Comparison of ENCODE assay signal across 22 cellular contexts in genomic region chr3:122930371-122930997, GRCh38.
A peak's percentile ranks its signal among the peaks of the same experiment; 100 is the strongest.
DNase-seq lines count a peak whose midpoint lies in the region; ATAC-seq, FAIRE-seq and TF ChIP-seq lines count a peak whose summit lies in the region.
"Had no signal": no experiment of that assay in that cellular context is flagged by ENCODE, and none has a peak within 500 bp of the region (broad histone marks: within the 10 kb centered on the region; RNA-seq: fewer than 3 reads in every experiment).

No MANE protein-coding gene starts in this region.

- intact Hi-C loops in HepG2 (cut with micrococcal nuclease; ENCODE audit: unreplicated experiment), result no loop called here
- intact Hi-C loops in right lobe of liver (cut with DNase I), result no loop called here

- H3K9me3 ChIP-seq in HepG2 (ENCODE audit: low read length) (no peaks in the 10 kb centered on the region), right lobe of liver (no peaks in the 10 kb centered on the region)
- H3K9me3 ChIP-seq: BLaER1, SJCRH30 had no signal

- H3K9ac ChIP-seq in HepG2 (ENCODE audit: insufficient read depth, low read depth, low read length), result no peak overlapping the region; the same call in 1 of the 2 replicates
- H3K9ac ChIP-seq: BLaER1 had no signal

- peak in 1 of 2 experiments; percentile 11; a peak in 1 of 4 replicates for TF ChIP-seq EP300 in HepG2 (IDR thresholded peaks at IDR 0.05; ENCODE audit: low read depth in 2 of 2, low read length in 2 of 2)
- TF ChIP-seq EP300 in HepG2 (CRISPR knock-in tag; IDR thresholded peaks at IDR 0.05; ENCODE audit: borderline replicate concordance), result no peak

- H3K36me3 Mint-ChIP-seq in neural crest cell (ENCODE audit: low read depth), result peaks cover 2% of the 10 kb centered on the region

- H3K79me2 ChIP-seq in HepG2 (ENCODE audit: insufficient read depth, low read length), result no peaks in the 10 kb centered on the region

- ATAC-seq in HepG2 (peak; percentile 58), right lobe of liver (no peak), HG02938 (IDR thresholded peaks at IDR 0.05; ENCODE audit: unreplicated experiment) (no peak), HG03097 (IDR thresholded peaks at IDR 0.05; ENCODE audit: low FRiP score, unreplicated experiment) (no peak)

- H3K4me1 Mint-ChIP-seq in neural crest cell, result peaks cover 3% of the 10 kb centered on the region

- H3K4me3 ChIP-seq in HepG2 (replicated peaks in 1 of 3; ENCODE audit: insufficient read depth in 1 of 3, low read depth in 2 of 3, low read length in 3 of 3) (peak overlapping the region in 2 of 3 experiments; percentile 41; a peak in 3 of 6 replicates), right lobe of liver (no peak overlapping the region)
- H3K4me3 ChIP-seq: BLaER1, SJCRH30 had no signal

- no peak overlapping the region for H3K4me3 Mint-ChIP-seq in neural crest cell
- H3K4me3 Mint-ChIP-seq: CD4-positive, alpha-beta T cell had no signal

- peak; percentile 28 for FAIRE-seq in HepG2 (lab: Jason Lieb, UNC)
- FAIRE-seq: A204.1, D721Med, H1 had no signal

- DNase-seq in HepG2 (ENCODE audit: low spot score), result peak; percentile 39
- DNase-seq in right lobe of liver, result no peak
- no peak for DNase-seq in epithelial cell of prostate (ENCODE audit: low read depth, low spot score)
- no peak for DNase-seq in neural crest cell (ENCODE audit: low read depth, low spot score)
- DNase-seq in DMS53 (lab: John Stamatoyannopoulos, UW), result no peak
- DNase-seq: CD4-positive, alpha-beta T cell; HCEC 1CT; Karpas-422; NCI-H1105; NCI-H1436 treated with DMSO at 0.1 percent for 48 hours; NCI-H187 treated with DMSO at 0.1 percent for 48 hours; NCI-H446; NCI-H524 treated with DMSO at 0.1 percent for 48 hours; NCI-H774; SJCRH30 had no signal

- TF ChIP-seq CTCF in HepG2 (CRISPR knock-in tag; IDR thresholded peaks at IDR 0.05) (no peak), right lobe of liver (IDR thresholded peaks at IDR 0.05) (no peak), neural crest cell (conservative IDR thresholded peaks at IDR 0.05) (no peak)

- no peak overlapping the region for H2AFZ ChIP-seq in HepG2 (ENCODE audit: low read length)

- H3K4me2 ChIP-seq in HepG2 (ENCODE audit: low read depth, low read length), result peak overlapping the region; percentile 72
- H3K4me2 ChIP-seq: BLaER1 had no signal

- H3K9me3 Mint-ChIP-seq in neural crest cell, result no peaks in the 10 kb centered on the region
- H3K9me3 Mint-ChIP-seq: CD4-positive, alpha-beta T cell had no signal

- H3K36me3 ChIP-seq in HepG2 (replicated peaks in 1 of 2; ENCODE audit: control insufficient read depth in 1 of 2, insufficient read depth in 2 of 2, low read length in 2 of 2), result no peaks in the 10 kb centered on the region
- H3K36me3 ChIP-seq in right lobe of liver, result no peaks in the 10 kb centered on the region
- H3K36me3 ChIP-seq: BLaER1, SJCRH30 had no signal

- H4K20me1 ChIP-seq in HepG2 (ENCODE audit: insufficient read depth, low read length), result no peaks in the 10 kb centered on the region
- H4K20me1 ChIP-seq: BLaER1 had no signal

- WGBS in HepG2 (ENCODE audit: low lambda C conversion rate), result 4% methylated on average over 10 of the region's 11 CpGs
- 74% methylated on average over 7 of the region's 11 CpGs for WGBS in right lobe of liver (ENCODE audit: insufficient coverage, low coverage, low lambda C conversion rate, missing lambda C conversion rate)

- peak overlapping the region; percentile 6 for H3K27ac Mint-ChIP-seq in neural crest cell (ENCODE audit: unreplicated experiment)
- H3K27ac Mint-ChIP-seq: CD4-positive, alpha-beta T cell had no signal

- no peak for TF ChIP-seq RAD21 in HepG2 (CRISPR knock-in tag; IDR thresholded peaks at IDR 0.05)

- H3K27me3 Mint-ChIP-seq in neural crest cell (ENCODE audit: low read depth), result no peaks in the 10 kb centered on the region

- POLR2A ChIA-PET in HepG2 (lab: Yijun Ruan, JAX), result no interaction called here

- CTCF ChIA-PET in HepG2 (lab: Yijun Ruan, JAX; ENCODE audit: low intra/inter-chr PET ratio, low total read pairs), result no interaction called here

- BruUV-seq in HepG2 (replicated peaks; lab: Mats Ljungman, UMichigan), result no TSS peak

- H3K27ac ChIP-seq in HepG2 (ENCODE audit: extremely low read length, insufficient read depth, low read length) (no peak overlapping the region), right lobe of liver (no peak overlapping the region), epithelial cell of prostate (peak overlapping the region; percentile 95)
- H3K27ac ChIP-seq: BLaER1, HL-60, SJCRH30 had no signal

- in situ Hi-C loops in HepG2 (cut with HindIII; ENCODE audit: extremely low pct_ligation_motif_present, low pct_unique_long_range_greater_than_20kb), result no loop called here

- peaks cover 41% of the 10 kb centered on the region for H3K4me1 ChIP-seq in HepG2 (ENCODE audit: insufficient read depth, low read length)
- H3K4me1 ChIP-seq in right lobe of liver, result no peaks in the 10 kb centered on the region
- H3K4me1 ChIP-seq: BLaER1, SJCRH30 had no signal

- H3K27me3 ChIP-seq in HepG2 (ENCODE audit: control insufficient read depth in 1 of 2, insufficient read depth in 2 of 2, low read length in 2 of 2), result peaks cover 2 to 19% of the 10 kb centered on the region in 2 experiments; a peak in 3 of 5 replicates
- no peaks in the 10 kb centered on the region for H3K27me3 ChIP-seq in right lobe of liver
- H3K27me3 ChIP-seq: BLaER1, SJCRH30 had no signal

- TF ChIP-seq POLR2A in HepG2 (IDR thresholded peaks at IDR 0.05; ENCODE audit: insufficient read depth in 1 of 2, low read depth in 2 of 2, low read length in 2 of 2), result no peak
- TF ChIP-seq POLR2A in right lobe of liver (IDR thresholded peaks at IDR 0.05), result no peak

TF ChIP-seq in HepG2, 621 proteins besides CTCF, POLR2A, EP300 and RAD21 (continues in another document):
- peak; percentile 55; the same call in 1 of the 2 replicates for TF ChIP-seq TCF7 (IDR thresholded peaks at IDR 0.05; ENCODE audit: low read depth)
- TF ChIP-seq ZNF768 (CRISPR knock-in tag; IDR thresholded peaks at IDR 0.05), result peak; percentile 92
- TF ChIP-seq MED1 (CRISPR knock-in tag; IDR thresholded peaks at IDR 0.05), result no peak
- TF ChIP-seq PRDM10 (CRISPR knock-in tag; IDR thresholded peaks at IDR 0.05; ENCODE audit: low read depth), result no peak
- 0 out of 2 replicates have a peak, but pooled peaks have one; percentile 9 for TF ChIP-seq BCL6 (CRISPR knock-in tag; IDR thresholded peaks at IDR 0.05)
- TF ChIP-seq ZBTB7B (CRISPR knock-in tag; IDR thresholded peaks at IDR 0.05), result 0 out of 2 replicates have a peak, but pooled peaks have one; percentile 33
- TF ChIP-seq ZNF687 (CRISPR knock-in tag; IDR thresholded peaks at IDR 0.05), result 0 out of 2 replicates have a peak, but pooled peaks have one; percentile 15
- TF ChIP-seq HNF4A (CRISPR knock-in tag; IDR thresholded peaks at IDR 0.05), result peak; percentile 24; the same call in 1 of the 2 replicates
- peak; percentile 33 for TF ChIP-seq ZFP36 (IDR thresholded peaks at IDR 0.05; ENCODE audit: borderline replicate concordance, low read depth, low read length, partially characterized antibody)

Comparison
In these comparisons a context has a peak if more than half of its experiments do, and no peak if none do; other contexts are left out.
1. H3K4me3 ChIP-seq: peak in HepG2 (2 of 3); none in right lobe of liver (0 of 3).